ENCODE assay signal across 8 cellular contexts in the genomic region with DNA sequence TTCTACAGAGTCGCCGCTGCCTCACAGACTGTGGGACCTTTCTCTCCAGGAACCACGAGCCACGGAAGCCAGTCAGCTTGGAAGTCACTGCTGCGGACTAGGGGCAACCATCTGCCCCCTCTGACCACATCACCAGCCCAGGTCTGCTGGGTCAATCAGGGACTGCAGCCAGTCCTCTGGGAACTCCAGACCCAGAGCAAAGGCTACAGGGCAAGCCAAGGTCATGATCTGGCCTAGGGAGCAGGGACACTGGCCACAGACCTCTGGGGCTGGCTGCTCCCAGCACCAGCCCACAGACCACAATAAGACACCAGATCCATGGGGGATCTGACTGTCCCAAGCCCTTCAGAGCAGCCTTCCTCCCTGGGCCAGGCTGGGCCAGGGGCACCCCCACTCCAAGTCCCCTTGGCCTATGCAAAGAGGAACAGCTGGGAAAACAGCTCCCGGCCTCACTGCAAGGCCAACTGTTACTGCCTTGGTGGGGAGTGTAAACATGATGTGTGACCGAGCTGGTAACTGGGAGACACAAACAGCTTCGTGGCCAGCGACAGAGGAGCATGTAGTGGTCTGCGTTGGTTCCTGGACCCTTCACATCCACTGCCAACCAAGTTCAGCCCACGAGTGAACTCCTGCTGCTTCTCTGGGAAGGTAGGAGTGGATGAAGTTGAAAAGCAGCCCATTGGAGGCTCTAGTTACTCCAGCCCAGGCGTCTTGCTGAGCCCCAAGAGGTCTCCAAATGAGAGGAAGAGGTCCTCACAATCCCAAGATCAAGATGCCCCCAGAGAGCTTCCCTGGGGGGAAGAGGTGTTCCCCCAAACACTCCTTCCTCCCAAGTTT. TPM values are rescaled to one million over a fixed set of nuclear protein-coding genes. Genes with fewer than 3 reads are reported as not detected.
DNase-seq lines count a peak whose midpoint lies in the region; ATAC-seq and TF ChIP-seq lines count a peak whose summit lies in the region.

No MANE protein-coding gene starts in this region.

- H3K9ac ChIP-seq in Karpas-422 (ENCODE audit: low read length) = peak overlapping the region; percentile 98

- H3K4me3 ChIP-seq in Karpas-422 (ENCODE audit: low read length) (peak overlapping the region; percentile 81), dorsolateral prefrontal cortex (peak overlapping the region; percentile 50 to 96 (median 91))

- peak overlapping the region; percentile 97 for H3K4me3 Mint-ChIP-seq in natural killer cell treated with Interleukin-12 subunit alpha and Interleukin-12 subunit beta and Interleukin-15 and Interleukin-18, amount 100 ng/mL, for 72 hours

- peaks cover 70% of the 10 kb centered on the region for H3K4me1 ChIP-seq in Karpas-422 (ENCODE audit: low read length)

- peaks cover 5% of the 10 kb centered on the region for H3K36me3 Mint-ChIP-seq in natural killer cell treated with Interleukin-12 subunit alpha and Interleukin-12 subunit beta and Interleukin-15 and Interleukin-18, amount 100 ng/mL, for 72 hours

- H3K9me3 ChIP-seq in Karpas-422 (ENCODE audit: low read length) = no peaks in the 10 kb centered on the region

- H4K20me1 ChIP-seq in Karpas-422 (ENCODE audit: insufficient read depth, low read depth, low read length) = peaks cover 9% of the 10 kb centered on the region; the same call in 1 of the 2 replicates

- no peaks in the 10 kb centered on the region for H3K27me3 Mint-ChIP-seq in natural killer cell treated with Interleukin-12 subunit alpha and Interleukin-12 subunit beta and Interleukin-15 and Interleukin-18, amount 100 ng/mL, for 72 hours

- peaks cover 46 to 52% of the 10 kb centered on the region in 2 donors for H3K4me1 Mint-ChIP-seq in natural killer cell treated with Interleukin-12 subunit alpha and Interleukin-12 subunit beta and Interleukin-15 and Interleukin-18, amount 100 ng/mL, for 72 hours (ENCODE audit: low read depth in 2 of 2)

- no peaks in the 10 kb centered on the region for H3K27me3 ChIP-seq in Karpas-422 (ENCODE audit: low read length)
- no peaks in the 10 kb centered on the region for H3K27me3 ChIP-seq in dorsolateral prefrontal cortex

- peak overlapping the region; percentile 92 for H3K4me2 ChIP-seq in Karpas-422 (ENCODE audit: low read depth, low read length, poor library complexity, severe bottlenecking)

- peak overlapping the region; percentile 95 to 97 for H3K27ac Mint-ChIP-seq in natural killer cell treated with Interleukin-12 subunit alpha and Interleukin-12 subunit beta and Interleukin-15 and Interleukin-18, amount 100 ng/mL, for 72 hours

- no peaks in the 10 kb centered on the region for H3K9me3 Mint-ChIP-seq in natural killer cell treated with Interleukin-12 subunit alpha and Interleukin-12 subunit beta and Interleukin-15 and Interleukin-18, amount 100 ng/mL, for 72 hours

- intact Hi-C loops in dorsolateral prefrontal cortex (cut with DNase I) = loop anchor here (2.0 to 10.0 kb wide), 8 partner anchors 41 to 321 kb away; partner anchors contain the start of genes C19orf47 (in 1 of the 2), CCNP (in 1 of the 2), LTBP4 (in 1 of the 2) and MAP3K10 (in 1 of the 2)

- DNase-seq in Karpas-422 (no peak), dorsolateral prefrontal cortex (no peak), NCI-H1417 (lab: John Stamatoyannopoulos, UW) (no peak), cerebellar cortex (ENCODE audit: low spot score) (no peak), cortex of kidney (lab: John Stamatoyannopoulos, UW) (no peak)
- no peak for DNase-seq in natural killer cell treated with Interleukin-12 subunit alpha and Interleukin-12 subunit beta and Interleukin-15 and Interleukin-18, amount 100 ng/mL, for 72 hours (ENCODE audit: low spot score)

- peaks cover 65% of the 10 kb centered on the region for H3K79me2 ChIP-seq in Karpas-422 (ENCODE audit: low read length)

- no peak for ATAC-seq in natural killer cell treated with Interleukin-12 subunit alpha and Interleukin-12 subunit beta and Interleukin-15 and Interleukin-18, amount 100 ng/mL, for 72 hours
- ATAC-seq in HG02588 (IDR thresholded peaks at IDR 0.05; ENCODE audit: unreplicated experiment) = no peak

- H2AFZ ChIP-seq in Karpas-422 (ENCODE audit: low read length) = no peak overlapping the region

- TF ChIP-seq CTCF in C4-2B (conservative IDR thresholded peaks at IDR 0.05) (no peak), dorsolateral prefrontal cortex (IDR thresholded peaks at IDR 0.05 in 54 of 56, conservative IDR thresholded peaks at IDR 0.05 in 2 of 56; ENCODE audit: low read depth in 1 of 56, partially characterized antibody in 56 of 56) (no peak)

- no peaks in the 10 kb centered on the region for H3K9me2 ChIP-seq in Karpas-422 (replicated peaks; ENCODE audit: insufficient read depth, low read length)

- H3K36me3 ChIP-seq in Karpas-422 (ENCODE audit: insufficient read depth, low read length) = peaks cover 6% of the 10 kb centered on the region; the same call in 1 of the 2 replicates

- peak overlapping the region; percentile 94 for H3K27ac ChIP-seq in C4-2B
- peak overlapping the region; percentile 80 for H3K27ac ChIP-seq in Karpas-422 (ENCODE audit: low read length)
- peak overlapping the region in 56 of 59 donors; percentile 86 to 100 (median 98) for H3K27ac ChIP-seq in dorsolateral prefrontal cortex

RNA-seq across cellular contexts. Expression of gene AKT2, which starts 1.5 kb away (rescaled TPM):
- 85.9 and 128 TPM in 2 replicates for total RNA-seq in Karpas-422 (2014; rRNA removed; shearing (Covaris generic); ENCODE audit: low replicate concordance)
- total RNA-seq in dorsolateral prefrontal cortex = 100 to 1,000 TPM in 117 of 120 experiments, 10 to 100 TPM in 3; 95.3 to 215 (median 139) TPM
- 100 to 1,000 TPM; 131 to 180 TPM for total RNA-seq in natural killer cell treated with Interleukin-12 subunit alpha and Interleukin-12 subunit beta and Interleukin-15 and Interleukin-18, amount 100 ng/mL, for 72 hours

RNA-seq across cellular contexts. Expression of gene CCNP, which starts 57.1 kb away (rescaled TPM):
- total RNA-seq in Karpas-422 (2014; rRNA removed; shearing (Covaris generic); ENCODE audit: low replicate concordance) = not detected in 2 replicates
- total RNA-seq in dorsolateral prefrontal cortex = 10 to 100 TPM in 1 of 120 experiments, 1 to 10 TPM in 86, under 1 TPM in 30, not detected in 3; 0.32 to 10.0 (median 1.6) TPM
- total RNA-seq in natural killer cell treated with Interleukin-12 subunit alpha and Interleukin-12 subunit beta and Interleukin-15 and Interleukin-18, amount 100 ng/mL, for 72 hours = under 1 TPM in 1 of 2 donors, not detected in 1; 0.98 TPM
